In the genomic region with DNA sequence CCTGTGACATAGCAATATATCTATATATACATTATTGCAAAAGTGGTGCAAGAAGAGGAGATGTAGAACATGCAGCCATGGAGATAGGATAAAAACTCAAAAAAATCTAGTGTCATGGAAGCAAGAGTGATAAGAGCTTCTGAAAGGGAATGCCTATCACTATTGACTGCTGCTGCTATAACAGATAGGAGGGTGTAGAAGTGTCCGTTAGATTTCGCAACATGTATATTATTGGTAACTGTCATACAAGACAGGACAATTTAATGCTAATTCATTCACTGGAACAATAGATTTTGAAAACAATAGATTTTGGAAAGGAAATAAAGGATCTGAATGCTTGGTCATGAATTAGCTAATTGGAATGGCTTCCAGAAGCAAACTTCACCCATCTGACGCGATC, we compare ENCODE assay signal across 2 cellular contexts.
TF ChIP-seq lines count a peak whose summit lies in the region.

No MANE protein-coding gene starts in this region.

TF ChIP-seq in HepG2, 621 proteins besides CTCF, POLR2A, EP300 and RAD21:
- TF ChIP-seq, protein P1, sequence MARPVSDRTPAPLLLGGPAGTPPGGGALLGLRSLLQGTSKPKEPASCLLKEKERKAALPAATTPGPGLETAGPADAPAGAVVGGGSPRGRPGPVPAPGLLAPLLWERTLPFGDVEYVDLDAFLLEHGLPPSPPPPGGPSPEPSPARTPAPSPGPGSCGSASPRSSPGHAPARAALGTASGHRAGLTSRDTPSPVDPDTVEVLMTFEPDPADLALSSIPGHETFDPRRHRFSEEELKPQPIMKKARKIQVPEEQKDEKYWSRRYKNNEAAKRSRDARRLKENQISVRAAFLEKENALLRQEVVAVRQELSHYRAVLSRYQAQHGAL (CRISPR knock-in tag; IDR thresholded peaks at IDR 0.05; ENCODE audit: not compliant biosample characterization): no peak
- TF ChIP-seq CEBPB (IDR thresholded peaks at IDR 0.05; ENCODE audit: borderline replicate concordance, low read depth, low read length) (peak; percentile 63; the same call in 1 of the 2 replicates), ZMYM3 (CRISPR knock-in tag; IDR thresholded peaks at IDR 0.05) (no peak), KLF12 (CRISPR knock-in tag; IDR thresholded peaks at IDR 0.05; ENCODE audit: borderline replicate concordance) (no peak), ETV6 (CRISPR knock-in tag; conservative IDR thresholded peaks at IDR 0.05) (no peak), IKZF1 (IDR thresholded peaks at IDR 0.05) (no peak)
- TF ChIP-seq, protein P2, sequence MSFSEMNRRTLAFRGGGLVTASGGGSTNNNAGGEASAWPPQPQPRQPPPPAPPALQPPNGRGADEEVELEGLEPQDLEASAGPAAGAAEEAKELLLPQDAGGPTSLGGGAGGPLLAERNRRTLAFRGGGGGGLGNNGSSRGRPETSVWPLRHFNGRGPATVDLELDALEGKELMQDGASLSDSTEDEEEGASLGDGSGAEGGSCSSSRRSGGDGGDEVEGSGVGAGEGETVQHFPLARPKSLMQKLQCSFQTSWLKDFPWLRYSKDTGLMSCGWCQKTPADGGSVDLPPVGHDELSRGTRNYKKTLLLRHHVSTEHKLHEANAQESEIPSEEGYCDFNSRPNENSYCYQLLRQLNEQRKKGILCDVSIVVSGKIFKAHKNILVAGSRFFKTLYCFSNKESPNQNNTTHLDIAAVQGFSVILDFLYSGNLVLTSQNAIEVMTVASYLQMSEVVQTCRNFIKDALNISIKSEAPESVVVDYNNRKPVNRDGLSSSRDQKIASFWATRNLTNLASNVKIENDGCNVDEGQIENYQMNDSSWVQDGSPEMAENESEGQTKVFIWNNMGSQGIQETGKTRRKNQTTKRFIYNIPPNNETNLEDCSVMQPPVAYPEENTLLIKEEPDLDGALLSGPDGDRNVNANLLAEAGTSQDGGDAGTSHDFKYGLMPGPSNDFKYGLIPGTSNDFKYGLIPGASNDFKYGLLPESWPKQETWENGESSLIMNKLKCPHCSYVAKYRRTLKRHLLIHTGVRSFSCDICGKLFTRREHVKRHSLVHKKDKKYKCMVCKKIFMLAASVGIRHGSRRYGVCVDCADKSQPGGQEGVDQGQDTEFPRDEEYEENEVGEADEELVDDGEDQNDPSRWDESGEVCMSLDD (CRISPR knock-in tag; IDR thresholded peaks at IDR 0.05; ENCODE audit: borderline replicate concordance): no peak

TF ChIP-seq in H1, 55 proteins besides CTCF, POLR2A, EP300 and RAD21 (continued from another document):
- TF ChIP-seq ZNF274 (IDR thresholded peaks at IDR 0.05; ENCODE audit: borderline replicate concordance, extremely low read depth, low read length): no peak
- no peak for TF ChIP-seq KDM4A (IDR thresholded peaks at IDR 0.05; ENCODE audit: low read depth, low read length, severe bottlenecking)
- no peak for TF ChIP-seq CREB1 (IDR thresholded peaks at IDR 0.05)
